8 cellular contexts compared by ENCODE assay signal in genomic region chr3:31980530-31981205, GRCh38. TPM values are rescaled to one million over a fixed set of nuclear protein-coding genes. Genes with fewer than 3 reads are reported as not detected.
DNase-seq lines count a peak whose midpoint lies in the region; ATAC-seq and TF ChIP-seq lines count a peak whose summit lies in the region.

No MANE protein-coding gene starts in this region.

- CTCF ChIA-PET in Calu3 (lab: Charles Lee) = interaction anchor here (1.0 kb wide), 1 partner anchor 33 kb away, joined by 3 read pairs; no protein-coding TSS in a partner anchor
- CTCF ChIA-PET in activated CD8-positive, alpha-beta T cell treated with anti-CD3 and anti-CD28 coated beads, Interleukin-2, amount 10 ng/mL, durations not matched to agents 7 days and 5 days (lab: Charles Lee) = no interaction called here

- intact Hi-C loops in Calu3 (cut with micrococcal nuclease; ENCODE audit: unreplicated experiment) = loop anchor here (5.0 kb wide), 1 partner anchor 63 kb away; no protein-coding TSS in a partner anchor
- intact Hi-C loops in thyroid gland (cut with DNase I) = no loop called here

- peaks cover 46% of the 10 kb centered on the region for H3K36me3 Mint-ChIP-seq in Calu3 (ENCODE audit: insufficient read depth, unreplicated experiment)
- no peaks in the 10 kb centered on the region for H3K36me3 Mint-ChIP-seq in activated CD8-positive, alpha-beta T cell treated with anti-CD3 and anti-CD28 coated beads, Interleukin-2, amount 10 ng/mL, durations not matched to agents 7 days and 5 days (ENCODE audit: low read depth)

- no peaks in the 10 kb centered on the region for H3K9me3 ChIP-seq in HAP-1
- H3K9me3 ChIP-seq in muscle layer of duodenum (ENCODE audit: control insufficient read depth in 1 of 2, low read length in 2 of 2) = no peaks in the 10 kb centered on the region
- H3K9me3 ChIP-seq in thyroid gland = no peaks in the 10 kb centered on the region

- H3K4me1 Mint-ChIP-seq in Calu3 (ENCODE audit: low read depth, unreplicated experiment) = peaks cover 37% of the 10 kb centered on the region
- peaks cover 15% of the 10 kb centered on the region for H3K4me1 Mint-ChIP-seq in activated CD8-positive, alpha-beta T cell treated with anti-CD3 and anti-CD28 coated beads, Interleukin-2, amount 10 ng/mL, durations not matched to agents 7 days and 5 days (ENCODE audit: low read depth)

- POLR2A ChIA-PET in activated CD8-positive, alpha-beta T cell treated with anti-CD3 and anti-CD28 coated beads, Interleukin-2, amount 10 ng/mL, durations not matched to agents 7 days and 5 days (lab: Charles Lee) = no interaction called here

- WGBS in thyroid gland, 2 donors = 0% methylated on average over 8 to 10 of the region's 66 CpGs

- no TSS peak for BruUV-seq in Calu3 (replicated peaks; lab: Mats Ljungman, UMichigan)

- peak; percentile 71 for ATAC-seq in activated CD8-positive, alpha-beta T cell treated with anti-CD3 and anti-CD28 coated beads, Interleukin-2, amount 10 ng/mL, durations not matched to agents 7 days and 5 days

- no peak for TF ChIP-seq POLR2A in thyroid gland (IDR thresholded peaks at IDR 0.05)

- H3K4me3 ChIP-seq in HAP-1 = peak overlapping the region; percentile 68
- peak overlapping the region; percentile 93 for H3K4me3 ChIP-seq in epithelial cell of proximal tubule (ENCODE audit: low read depth, low read length)
- H3K4me3 ChIP-seq in muscle layer of duodenum (ENCODE audit: low read depth in 1 of 2, low read length in 2 of 2) = peak overlapping the region; percentile 66 to 76
- H3K4me3 ChIP-seq in thyroid gland (replicated peaks in 1 of 3) = peak overlapping the region; percentile 60 to 94 (median 80)

- H3K36me3 ChIP-seq in HAP-1 (replicated peaks) (no peaks in the 10 kb centered on the region), muscle layer of duodenum (ENCODE audit: control insufficient read depth in 1 of 2, insufficient read depth in 2 of 2, low read length in 2 of 2) (no peaks in the 10 kb centered on the region), thyroid gland (no peaks in the 10 kb centered on the region)

- H3K27ac Mint-ChIP-seq in Calu3 (ENCODE audit: unreplicated experiment) = peak overlapping the region; percentile 66
- no peak overlapping the region for H3K27ac Mint-ChIP-seq in activated CD8-positive, alpha-beta T cell treated with anti-CD3 and anti-CD28 coated beads, Interleukin-2, amount 10 ng/mL, durations not matched to agents 7 days and 5 days

- DNase-seq in Calu3 (peak; percentile 80), HAP-1 (ENCODE audit: low spot score in 2 of 2) (peak; percentile 44 to 74), NCI-H2171 treated with DMSO at 0.1 percent for 48 hours (lab: John Stamatoyannopoulos, UW) (peak; percentile 47), epithelial cell of proximal tubule (ENCODE audit: low read depth) (no peak), thyroid gland (peak; percentile 82), cerebellar nuclear complex (lab: John Stamatoyannopoulos, UW) (no peak)
- DNase-seq in activated CD8-positive, alpha-beta T cell treated with anti-CD3 and anti-CD28 coated beads, Interleukin-2, amount 10 ng/mL, durations not matched to agents 7 days and 5 days = peak; percentile 45

- no peaks in the 10 kb centered on the region for H3K27me3 Mint-ChIP-seq in Calu3 (ENCODE audit: unreplicated experiment)
- peaks cover 60% of the 10 kb centered on the region for H3K27me3 Mint-ChIP-seq in activated CD8-positive, alpha-beta T cell treated with anti-CD3 and anti-CD28 coated beads, Interleukin-2, amount 10 ng/mL, durations not matched to agents 7 days and 5 days (ENCODE audit: low read depth)

- in situ Hi-C loops in HAP-1 (cut with MboI; ENCODE audit: low sequenced_read_pairs) = no loop called here

- H3K27me3 ChIP-seq in HAP-1 (ENCODE audit: low read depth) (no peaks in the 10 kb centered on the region), muscle layer of duodenum (ENCODE audit: low read depth, low read length) (no peaks in the 10 kb centered on the region), thyroid gland (no peaks in the 10 kb centered on the region)

- H3K4me1 ChIP-seq in HAP-1 = peaks cover 9% of the 10 kb centered on the region
- no peaks in the 10 kb centered on the region for H3K4me1 ChIP-seq in muscle layer of duodenum (ENCODE audit: control insufficient read depth in 1 of 2, insufficient read depth in 2 of 2, low read length in 2 of 2)
- peaks cover 4 to 6% of the 10 kb centered on the region in 2 donors for H3K4me1 ChIP-seq in thyroid gland

- H3K4me3 Mint-ChIP-seq in Calu3 (ENCODE audit: low read depth, unreplicated experiment) = peak overlapping the region; percentile 93
- H3K4me3 Mint-ChIP-seq in activated CD8-positive, alpha-beta T cell treated with anti-CD3 and anti-CD28 coated beads, Interleukin-2, amount 10 ng/mL, durations not matched to agents 7 days and 5 days = peak overlapping the region; percentile 70

- no peaks in the 10 kb centered on the region for H3K9me3 Mint-ChIP-seq in Calu3 (ENCODE audit: low read depth, unreplicated experiment)
- H3K9me3 Mint-ChIP-seq in activated CD8-positive, alpha-beta T cell treated with anti-CD3 and anti-CD28 coated beads, Interleukin-2, amount 10 ng/mL, durations not matched to agents 7 days and 5 days (ENCODE audit: insufficient read depth) = no peaks in the 10 kb centered on the region

- H3K27ac ChIP-seq in muscle layer of duodenum (ENCODE audit: low read length) = peak overlapping the region; percentile 20
- H3K27ac ChIP-seq in thyroid gland = peak overlapping the region; percentile 62 to 95 (median 78)

- no peak for TF ChIP-seq CTCF in Calu3 (IDR thresholded peaks at IDR 0.05; ENCODE audit: unreplicated experiment)
- peak; percentile 13 for TF ChIP-seq CTCF in epithelial cell of proximal tubule (conservative IDR thresholded peaks at IDR 0.05; ENCODE audit: low read depth, low read length)
- peak in 3 of 6 experiments; percentile 10 to 19 (median 15) for TF ChIP-seq CTCF in thyroid gland (IDR thresholded peaks at IDR 0.05)

RNA-seq across cellular contexts. Expression of gene OSBPL10, which starts 0.4 kb away (rescaled TPM):
- 53.3 and 74.7 TPM in 2 replicates for total RNA-seq in Calu3 (2022)
- under 1 TPM; 0.05 to 0.53 TPM for total RNA-seq in activated CD8-positive, alpha-beta T cell treated with anti-CD3 and anti-CD28 coated beads, Interleukin-2, amount 10 ng/mL, durations not matched to agents 7 days and 5 days
- total RNA-seq in epithelial cell of proximal tubule = 17.5 and 33.6 TPM in 2 replicates
- total RNA-seq in thyroid gland = 10 to 100 TPM; 18.6 to 33.6 (median 28.8) TPM

RNA-seq across cellular contexts. Expression of gene ZNF860, which starts 0.9 kb away (rescaled TPM):
- total RNA-seq in Calu3 (2022) (7.5 and 11.8 TPM in 2 replicates), epithelial cell of proximal tubule (0.29 and 3.2 TPM in 2 replicates), thyroid gland (1 to 10 TPM in 3 of 4 donors, under 1 TPM in 1; 0.67 to 1.6 (median 1.4) TPM)
- total RNA-seq in activated CD8-positive, alpha-beta T cell treated with anti-CD3 and anti-CD28 coated beads, Interleukin-2, amount 10 ng/mL, durations not matched to agents 7 days and 5 days = not detected

Comparison
In these comparisons a context has a peak if more than half of its experiments do, and no peak if none do; other contexts are left out.
1. DNase-seq: peak in Calu3 (single experiment), HAP-1 (2 of 2), NCI-H2171 treated with DMSO at 0.1 percent for 48 hours (single experiment), activated CD8-positive, alpha-beta T cell treated with anti-CD3 and anti-CD28 coated beads, Interleukin-2, amount 10 ng/mL, durations not matched to agents 7 days and 5 days (single experiment) and thyroid gland (2 of 2); none in epithelial cell of proximal tubule (single experiment) and cerebellar nuclear complex (0 of 2).
2. RNA of gene OSBPL10, which starts 0.4 kb away (total RNA-seq): 53.3 to 74.7 TPM in Calu3, 18.6 to 33.6 TPM in thyroid gland and 17.5 to 33.6 TPM in epithelial cell of proximal tubule; 0.05 to 0.53 TPM in activated CD8-positive, alpha-beta T cell treated with anti-CD3 and anti-CD28 coated beads, Interleukin-2, amount 10 ng/mL, durations not matched to agents 7 days and 5 days; every median in the first group is over 10 times any median in the second.
3. Peak in every context shown above with its lines, with median percentiles within 50 percentile points of each other: H3K4me3 ChIP-seq.